19 cellular contexts compared by ENCODE assay signal in genomic region chr12:87518508-87518907, GRCh38.
DNase-seq lines count a peak whose midpoint lies in the region; ATAC-seq, FAIRE-seq and TF ChIP-seq lines count a peak whose summit lies in the region.
"Had no signal": no experiment of that assay in that cellular context is flagged by ENCODE, and none has a peak within 500 bp of the region (broad histone marks: within the 10 kb centered on the region; RNA-seq: fewer than 3 reads in every experiment).

No MANE protein-coding gene starts in this region.

- no peak overlapping the region for H3K4me3 ChIP-seq in RWPE2 (ENCODE audit: severe bottlenecking)
- H3K4me3 ChIP-seq in epithelial cell of esophagus (ENCODE audit: low read length), result no peak overlapping the region
- no peak overlapping the region for H3K4me3 ChIP-seq in keratinocyte (ENCODE audit: control insufficient read depth in 2 of 3, extremely low read depth in 1 of 3, insufficient read depth in 2 of 3, low read depth in 1 of 3, low read length in 3 of 3)

- H2AFZ ChIP-seq in keratinocyte (ENCODE audit: control insufficient read depth, low read length), result peak overlapping the region; percentile 2

- TF ChIP-seq CTCF in RWPE2 (IDR thresholded peaks at IDR 0.05; ENCODE audit: poor library complexity, severe bottlenecking) (no peak), epithelial cell of esophagus (IDR thresholded peaks at IDR 0.05; ENCODE audit: insufficient read depth, low read depth, low read length, missing control alignments) (no peak), keratinocyte (optimal IDR thresholded peaks at IDR 0.05 in 1 of 3, IDR thresholded peaks at IDR 0.05 in 1 of 3, conservative IDR thresholded peaks at IDR 0.05 in 1 of 3; ENCODE audit: extremely low read depth in 1 of 3, insufficient read depth in 2 of 3, low read length in 3 of 3) (no peak)

- DNase-seq in HT1080 (ENCODE audit: low read depth) (peak; percentile 23), RWPE2 (ENCODE audit: low spot score) (no peak), epithelial cell of esophagus (ENCODE audit: low read depth) (peak; percentile 67), keratinocyte (ENCODE audit: low read depth, low spot score) (no peak), NCI-H2029 treated with DMSO at 0.1 percent for 48 hours (lab: John Stamatoyannopoulos, UW) (no peak), GOT3 (lab: John Stamatoyannopoulos, UW) (no peak)
- DNase-seq: BE2C; CD4-positive, alpha-beta memory T cell; DMS79; NCI-H146; NCI-H2227 treated with DMSO at 0.1 percent for 48 hours; NCI-H526; OCI-M1 had no signal

- no peaks in the 10 kb centered on the region for H4K20me1 ChIP-seq in keratinocyte (ENCODE audit: control insufficient read depth, extremely low read depth, insufficient read depth, low read length)

- no peak for FAIRE-seq in keratinocyte (lab: Jason Lieb, UNC)
- FAIRE-seq: G401.6, GM12891, HepG2 had no signal

- H3K9me3 ChIP-seq in RWPE2 (ENCODE audit: severe bottlenecking), result no peaks in the 10 kb centered on the region
- H3K9me3 ChIP-seq in keratinocyte (ENCODE audit: control insufficient read depth, low read depth, low read length), result no peaks in the 10 kb centered on the region
- H3K9me3 ChIP-seq: BE2C had no signal

- no peaks in the 10 kb centered on the region for H3K9me1 ChIP-seq in keratinocyte (ENCODE audit: control insufficient read depth, extremely low read depth, insufficient read depth, low read length)

- dilution Hi-C loops in keratinocyte (cut with MboI; ENCODE audit: extremely low pct_ligation_motif_present, low sequenced_read_pairs), result no loop called here

- H3K4me2 ChIP-seq in keratinocyte (ENCODE audit: control insufficient read depth, extremely low read depth, insufficient read depth, low read depth, low read length), result no peak overlapping the region
- H3K4me2 ChIP-seq: KMS-11 had no signal

- H3K27me3 ChIP-seq in RWPE2 (ENCODE audit: insufficient read depth, poor library complexity, severe bottlenecking), result no peaks in the 10 kb centered on the region
- no peaks in the 10 kb centered on the region for H3K27me3 ChIP-seq in keratinocyte (ENCODE audit: control insufficient read depth, extremely low read depth, insufficient read depth, low read length)
- H3K27me3 ChIP-seq: BE2C had no signal

- no peaks in the 10 kb centered on the region for H3K79me2 ChIP-seq in keratinocyte (ENCODE audit: control insufficient read depth, insufficient read depth, low read length)

- H3K36me3 ChIP-seq in RWPE2 (ENCODE audit: low read depth) (no peaks in the 10 kb centered on the region), keratinocyte (ENCODE audit: control insufficient read depth in 2 of 2, extremely low read depth in 1 of 2, insufficient read depth in 2 of 2, low read length in 2 of 2) (no peaks in the 10 kb centered on the region)
- H3K36me3 ChIP-seq: BE2C had no signal

- H3K4me1 ChIP-seq in RWPE2 (ENCODE audit: insufficient read depth, poor library complexity, severe bottlenecking), result peaks cover 10% of the 10 kb centered on the region
- H3K4me1 ChIP-seq in keratinocyte (ENCODE audit: control insufficient read depth, extremely low read depth, insufficient read depth, low read length), result peaks cover 13% of the 10 kb centered on the region
- H3K4me1 ChIP-seq: BE2C had no signal

- ATAC-seq in RWPE2 (ENCODE audit: low read depth) (peak; percentile 66; the same call in 2 of the 3 replicates), HG03025 (IDR thresholded peaks at IDR 0.05; ENCODE audit: low FRiP score, unreplicated experiment) (no peak), HG03432 (IDR thresholded peaks at IDR 0.05; ENCODE audit: unreplicated experiment) (no peak)
- ATAC-seq: HepG2 had no signal

- H3K9ac ChIP-seq in keratinocyte (ENCODE audit: control insufficient read depth, extremely low read depth, insufficient read depth, low read length), result no peak overlapping the region
- H3K9ac ChIP-seq: KMS-11 had no signal

- peak overlapping the region; percentile 42 for H3K27ac ChIP-seq in RWPE2 (ENCODE audit: poor library complexity, severe bottlenecking)
- no peak overlapping the region for H3K27ac ChIP-seq in keratinocyte (ENCODE audit: control insufficient read depth, insufficient read depth, low read length)
- H3K27ac ChIP-seq: KMS-11 had no signal

Comparison
In these comparisons a context has a peak if more than half of its experiments do, and no peak if none do; other contexts are left out.
1. DNase-seq: peak in HT1080 (single experiment) and epithelial cell of esophagus (single experiment); none in RWPE2 (single experiment), keratinocyte (single experiment), NCI-H2029 treated with DMSO at 0.1 percent for 48 hours (single experiment) and GOT3 (single experiment).